In genomic region chr22:26483439-26484359, GRCh38 we compare ENCODE assay signal across 8 cellular contexts. TPM values are rescaled to one million over a fixed set of nuclear protein-coding genes. Genes with fewer than 3 reads are reported as not detected.
DNase-seq lines count a peak whose midpoint lies in the region; ATAC-seq and TF ChIP-seq lines count a peak whose summit lies in the region.

Gene HPS4, minus strand, starts transcription at chr22:26483783. Its CDS starts 2,021 bp downstream, at chr22:26481762.
Gene SRRD, plus strand, starts transcription at chr22:26483877. Its CDS starts 14 bp downstream, at chr22:26483891.

- peaks cover 23 to 58% of the 10 kb centered on the region in 2 donors for H3K4me1 ChIP-seq in thoracic aorta (ENCODE audit: control insufficient read depth in 1 of 2, low read depth in 2 of 2)

- peak; percentile 97 for DNase-seq in GM03348 (ENCODE audit: low spot score)
- DNase-seq in HFF-Myc (ENCODE audit: extremely low read depth, low read depth): no peak
- DNase-seq in NAMALWA (ENCODE audit: low spot score): peak; percentile 93
- DNase-seq in glutamatergic neuron: peak; percentile 94
- peak; percentile 95 for DNase-seq in osteocyte (ENCODE audit: extremely low spot score, unreplicated experiment)
- DNase-seq in thoracic aorta (ENCODE audit: low spot score): peak; percentile 67

- H3K27ac ChIP-seq in thoracic aorta: peak within 1 kb of the TSS; percentile 78 to 85

- H3K27ac Mint-ChIP-seq in activated naive CD4-positive, alpha-beta T cell treated with anti-CD3 and anti-CD28 coated beads, Interleukin-2, amount 50 U/mL, for 24 hours: peak within 1 kb of the TSS; percentile 97
- H3K27ac Mint-ChIP-seq in glutamatergic neuron (ENCODE audit: unreplicated experiment) (peak within 1 kb of the TSS; percentile 98), osteocyte (ENCODE audit: unreplicated experiment) (peak within 1 kb of the TSS; percentile 96)

- no peaks in the 10 kb centered on the region for H3K27me3 ChIP-seq in thoracic aorta (replicated peaks; ENCODE audit: insufficient read depth)

- H3K4me3 Mint-ChIP-seq in activated naive CD4-positive, alpha-beta T cell treated with anti-CD3 and anti-CD28 coated beads, Interleukin-2, amount 50 U/mL, for 24 hours: peak within 1 kb of the TSS; percentile 97
- H3K4me3 Mint-ChIP-seq in glutamatergic neuron (ENCODE audit: unreplicated experiment) (peak within 1 kb of the TSS; percentile 98), osteocyte (ENCODE audit: unreplicated experiment) (peak within 1 kb of the TSS; percentile 82)

- peaks cover 4% of the 10 kb centered on the region for H3K36me3 Mint-ChIP-seq in activated naive CD4-positive, alpha-beta T cell treated with anti-CD3 and anti-CD28 coated beads, Interleukin-2, amount 50 U/mL, for 24 hours
- no peaks in the 10 kb centered on the region for H3K36me3 Mint-ChIP-seq in glutamatergic neuron (ENCODE audit: unreplicated experiment)
- H3K36me3 Mint-ChIP-seq in osteocyte (ENCODE audit: unreplicated experiment): peaks cover 5% of the 10 kb centered on the region

- peaks cover under 1% of the 10 kb centered on the region for H3K36me3 ChIP-seq in thoracic aorta

- H3K4me3 ChIP-seq in HFF-Myc (replicated peaks; ENCODE audit: low read depth, low read length) (peak within 1 kb of the TSS; percentile 93), thoracic aorta (peak within 1 kb of the TSS; percentile 77)

- no peak for TF ChIP-seq CTCF in HFF-Myc (IDR thresholded peaks at IDR 0.05; ENCODE audit: low read depth, low read length, missing control alignments)
- no peak for TF ChIP-seq CTCF in glutamatergic neuron (IDR thresholded peaks at IDR 0.05; ENCODE audit: partially characterized antibody, unreplicated experiment)
- TF ChIP-seq CTCF in osteocyte (IDR thresholded peaks at IDR 0.05): no peak
- TF ChIP-seq CTCF in thoracic aorta (IDR thresholded peaks at IDR 0.05): no peak

- peaks cover 66% of the 10 kb centered on the region for H3K4me1 Mint-ChIP-seq in activated naive CD4-positive, alpha-beta T cell treated with anti-CD3 and anti-CD28 coated beads, Interleukin-2, amount 50 U/mL, for 24 hours
- H3K4me1 Mint-ChIP-seq in glutamatergic neuron (ENCODE audit: low read depth, unreplicated experiment) (peaks cover 32% of the 10 kb centered on the region), osteocyte (ENCODE audit: unreplicated experiment) (peaks cover 51% of the 10 kb centered on the region)

- peak; percentile 82 for ATAC-seq in SK-N-SH treated with all-trans-retinoic acid at 6 μM for 48 hours
- peak; percentile 65 for ATAC-seq in thoracic aorta (ENCODE audit: insufficient number of reproducible peaks, low FRiP score, low read depth)

- no peaks in the 10 kb centered on the region for H3K27me3 Mint-ChIP-seq in activated naive CD4-positive, alpha-beta T cell treated with anti-CD3 and anti-CD28 coated beads, Interleukin-2, amount 50 U/mL, for 24 hours
- H3K27me3 Mint-ChIP-seq in glutamatergic neuron (ENCODE audit: unreplicated experiment) (peaks cover 3% of the 10 kb centered on the region), osteocyte (ENCODE audit: unreplicated experiment) (no peaks in the 10 kb centered on the region)

- H3K9me3 ChIP-seq in thoracic aorta: no peaks in the 10 kb centered on the region

- H3K9me3 Mint-ChIP-seq in activated naive CD4-positive, alpha-beta T cell treated with anti-CD3 and anti-CD28 coated beads, Interleukin-2, amount 50 U/mL, for 24 hours: no peaks in the 10 kb centered on the region
- H3K9me3 Mint-ChIP-seq in glutamatergic neuron (ENCODE audit: unreplicated experiment): peaks cover 3% of the 10 kb centered on the region
- H3K9me3 Mint-ChIP-seq in osteocyte (ENCODE audit: unreplicated experiment): no peaks in the 10 kb centered on the region

TF ChIP-seq in SK-N-SH treated with all-trans-retinoic acid at 6 μM for 48 hours, 23 proteins besides CTCF, POLR2A, EP300 and RAD21:
- TF ChIP-seq OSR1 (CRISPR knock-in tag; IDR thresholded peaks at IDR 0.05) (peak; percentile 55; the same call in 1 of the 2 replicates), CSRNP3 (CRISPR knock-in tag; IDR thresholded peaks at IDR 0.05) (peak; percentile 77; the same call in 1 of the 2 replicates), PPARA (CRISPR knock-in tag; IDR thresholded peaks at IDR 0.05; ENCODE audit: borderline replicate concordance) (no peak), ESRRG (CRISPR knock-in tag; IDR thresholded peaks at IDR 0.05) (peak; percentile 76; the same call in 1 of the 2 replicates)

RNA-seq across cellular contexts. Expression of gene HPS4, which starts in this region (rescaled TPM):
- total RNA-seq in glutamatergic neuron (ENCODE audit: unreplicated experiment) (55.1 TPM), osteocyte (35.8 and 37.1 TPM in 2 replicates), thoracic aorta (10 to 100 TPM; 26.5 to 27.8 TPM)

RNA-seq across cellular contexts. Expression of gene SRRD, which starts in this region (rescaled TPM):
- total RNA-seq in glutamatergic neuron (ENCODE audit: unreplicated experiment): 20.1 TPM
- 20.4 and 21.6 TPM in 2 replicates for total RNA-seq in osteocyte
- total RNA-seq in thoracic aorta: 10 to 100 TPM in 1 of 2 donors, 1 to 10 TPM in 1; 8.3 to 31.3 TPM
